15 cellular contexts compared by ENCODE assay signal in genomic region chr9:136679431-136679941, GRCh38. TPM values are rescaled to one million over a fixed set of nuclear protein-coding genes. Genes with fewer than 3 reads are reported as not detected.
A peak's percentile ranks its signal among the peaks of the same experiment; 100 is the strongest.
DNase-seq lines count a peak whose midpoint lies in the region; ATAC-seq lines count a peak whose summit lies in the region.
"Had no signal": no experiment of that assay in that cellular context is flagged by ENCODE, and none has a peak within 500 bp of the region (broad histone marks: within the 10 kb centered on the region; RNA-seq: fewer than 3 reads in every experiment).

No MANE protein-coding gene starts in this region.

- ATAC-seq in stimulated activated naive B cell treated with anti-CD40 and anti-IgM and Interleukin-4, amounts not matched to agents 10 μg/mL and 1 μg/mL and 100 μg/mL, for 72 hours (replicated peaks): no peak
- ATAC-seq: activated T-cell treated with anti-CD3 and anti-CD28 coated beads, Interleukin-2, amount 50 U/mL, for 72 hours; effector memory CD8-positive, alpha-beta T cell; T-cell had no signal

- H3K79me2 ChIP-seq in Karpas-422 (ENCODE audit: low read length): no peaks in the 10 kb centered on the region

- H4K20me1 ChIP-seq in Karpas-422 (ENCODE audit: insufficient read depth, low read depth, low read length): 0 out of 2 replicates have a peak, but pooled peaks cover 14% of the 10 kb centered on the region

- H3K9ac ChIP-seq in Karpas-422 (ENCODE audit: low read length): no peak overlapping the region

- no peaks in the 10 kb centered on the region for H3K9me3 Mint-ChIP-seq in activated naive CD4-positive, alpha-beta T cell treated with anti-CD3 and anti-CD28 coated beads, Interleukin-2, amount 10 ng/mL, durations not matched to agents 7 days and 5 days
- H3K9me3 Mint-ChIP-seq in stimulated activated naive B cell treated with anti-CD40 and anti-IgM and Interleukin-4, amounts not matched to agents 10 μg/mL and 1 μg/mL and 100 μg/mL, for 72 hours: no peaks in the 10 kb centered on the region
- H3K9me3 Mint-ChIP-seq: activated CD4-positive, alpha-beta T cell treated with anti-CD3 and anti-CD28 coated beads, Interleukin-2, amount 10 ng/mL, durations not matched to agents 24 days and 14 days; activated T-cell treated with anti-CD3 and anti-CD28 coated beads, Interleukin-2, amount 50 U/mL, for 72 hours; effector memory CD8-positive, alpha-beta T cell; T-cell had no signal

- H3K4me1 Mint-ChIP-seq in activated naive CD4-positive, alpha-beta T cell treated with anti-CD3 and anti-CD28 coated beads, Interleukin-2, amount 10 ng/mL, durations not matched to agents 7 days and 5 days: no peaks in the 10 kb centered on the region
- H3K4me1 Mint-ChIP-seq in stimulated activated naive B cell treated with anti-CD40 and anti-IgM and Interleukin-4, amounts not matched to agents 10 μg/mL and 1 μg/mL and 100 μg/mL, for 72 hours: peaks cover 7 to 10% of the 10 kb centered on the region in 2 donors
- H3K4me1 Mint-ChIP-seq: activated CD4-positive, alpha-beta T cell treated with anti-CD3 and anti-CD28 coated beads, Interleukin-2, amount 10 ng/mL, durations not matched to agents 24 days and 14 days; T-cell had no signal

- no peaks in the 10 kb centered on the region for H3K36me3 Mint-ChIP-seq in activated naive CD4-positive, alpha-beta T cell treated with anti-CD3 and anti-CD28 coated beads, Interleukin-2, amount 10 ng/mL, durations not matched to agents 7 days and 5 days
- peaks cover 0 to 3% of the 10 kb centered on the region in 2 donors for H3K36me3 Mint-ChIP-seq in stimulated activated naive B cell treated with anti-CD40 and anti-IgM and Interleukin-4, amounts not matched to agents 10 μg/mL and 1 μg/mL and 100 μg/mL, for 72 hours
- H3K36me3 Mint-ChIP-seq: T-cell had no signal

- no peak for DNase-seq in activated naive CD4-positive, alpha-beta T cell treated with anti-CD3 and anti-CD28 coated beads, Interleukin-2, amount 10 ng/mL, durations not matched to agents 7 days and 5 days
- no peak for DNase-seq in activated naive CD4-positive, alpha-beta T cell treated with anti-CD3 and anti-CD28 coated beads, Interleukin-2, amount 50 U/mL, for 16 hours
- DNase-seq in SIG-M5 (lab: John Stamatoyannopoulos, UW) (peak; percentile 37), head of caudate nucleus (peak in 31 of 42 donors; percentile 13 to 73 (median 41)), NCI-H187 (lab: John Stamatoyannopoulos, UW) (no peak), NCI-H1105 treated with DMSO at 0.1 percent for 48 hours (lab: John Stamatoyannopoulos, UW) (no peak), Karpas-422 (no peak)
- no peak for DNase-seq in stimulated activated naive B cell treated with anti-CD40 and anti-IgM and Interleukin-4, amounts not matched to agents 10 μg/mL and 1 μg/mL and 100 μg/mL, for 72 hours
- DNase-seq: activated CD4-positive, alpha-beta T cell treated with anti-CD3 and anti-CD28 coated beads, Interleukin-2, amount 10 ng/mL, durations not matched to agents 24 days and 14 days; activated T-cell treated with anti-CD3 and anti-CD28 coated beads, Interleukin-2, amount 50 U/mL, for 72 hours; DMS53; effector memory CD8-positive, alpha-beta T cell; T-cell; uterus had no signal

- CTCF ChIA-PET in activated naive CD4-positive, alpha-beta T cell treated with anti-CD3 and anti-CD28 coated beads, Interleukin-2, amount 10 ng/mL, durations not matched to agents 7 days and 5 days (lab: Charles Lee): no interaction called here

- H2AFZ ChIP-seq in Karpas-422 (ENCODE audit: low read length): no peak overlapping the region

- no peaks in the 10 kb centered on the region for H3K27me3 Mint-ChIP-seq in activated naive CD4-positive, alpha-beta T cell treated with anti-CD3 and anti-CD28 coated beads, Interleukin-2, amount 10 ng/mL, durations not matched to agents 7 days and 5 days
- H3K27me3 Mint-ChIP-seq in stimulated activated naive B cell treated with anti-CD40 and anti-IgM and Interleukin-4, amounts not matched to agents 10 μg/mL and 1 μg/mL and 100 μg/mL, for 72 hours: no peaks in the 10 kb centered on the region
- H3K27me3 Mint-ChIP-seq: activated CD4-positive, alpha-beta T cell treated with anti-CD3 and anti-CD28 coated beads, Interleukin-2, amount 10 ng/mL, durations not matched to agents 24 days and 14 days; effector memory CD8-positive, alpha-beta T cell; T-cell had no signal

- no peaks in the 10 kb centered on the region for H3K36me3 ChIP-seq in Karpas-422 (ENCODE audit: insufficient read depth, low read length)
- H3K36me3 ChIP-seq: uterus had no signal

- H3K4me3 Mint-ChIP-seq in activated naive CD4-positive, alpha-beta T cell treated with anti-CD3 and anti-CD28 coated beads, Interleukin-2, amount 10 ng/mL, durations not matched to agents 7 days and 5 days: no peak overlapping the region
- H3K4me3 Mint-ChIP-seq in stimulated activated naive B cell treated with anti-CD40 and anti-IgM and Interleukin-4, amounts not matched to agents 10 μg/mL and 1 μg/mL and 100 μg/mL, for 72 hours: no peak overlapping the region
- H3K4me3 Mint-ChIP-seq: activated CD4-positive, alpha-beta T cell treated with anti-CD3 and anti-CD28 coated beads, Interleukin-2, amount 10 ng/mL, durations not matched to agents 24 days and 14 days; activated T-cell treated with anti-CD3 and anti-CD28 coated beads, Interleukin-2, amount 50 U/mL, for 72 hours; effector memory CD8-positive, alpha-beta T cell; T-cell had no signal

- H3K4me2 ChIP-seq in Karpas-422 (ENCODE audit: low read depth, low read length, poor library complexity, severe bottlenecking): no peak overlapping the region

- intact Hi-C loops in head of caudate nucleus (cut with DNase I): no loop called here

- H3K9me3 ChIP-seq in Karpas-422 (ENCODE audit: low read length): no peaks in the 10 kb centered on the region
- H3K9me3 ChIP-seq: uterus had no signal

- H3K9me2 ChIP-seq in Karpas-422 (replicated peaks; ENCODE audit: insufficient read depth, low read length): no peaks in the 10 kb centered on the region

- no peak overlapping the region for H3K4me3 ChIP-seq in Karpas-422 (ENCODE audit: low read length)
- H3K4me3 ChIP-seq: uterus had no signal

- peak overlapping the region; percentile 24 for H3K27ac Mint-ChIP-seq in activated naive CD4-positive, alpha-beta T cell treated with anti-CD3 and anti-CD28 coated beads, Interleukin-2, amount 10 ng/mL, durations not matched to agents 7 days and 5 days
- peak overlapping the region; percentile 59 for H3K27ac Mint-ChIP-seq in stimulated activated naive B cell treated with anti-CD40 and anti-IgM and Interleukin-4, amounts not matched to agents 10 μg/mL and 1 μg/mL and 100 μg/mL, for 72 hours
- H3K27ac Mint-ChIP-seq: activated CD4-positive, alpha-beta T cell treated with anti-CD3 and anti-CD28 coated beads, Interleukin-2, amount 10 ng/mL, durations not matched to agents 24 days and 14 days; activated T-cell treated with anti-CD3 and anti-CD28 coated beads, Interleukin-2, amount 50 U/mL, for 72 hours had no signal

- H3K4me1 ChIP-seq in Karpas-422 (ENCODE audit: low read length): no peaks in the 10 kb centered on the region
- H3K4me1 ChIP-seq: uterus had no signal

- no peaks in the 10 kb centered on the region for H3K27me3 ChIP-seq in Karpas-422 (ENCODE audit: low read length)
- H3K27me3 ChIP-seq: uterus had no signal

- no peak overlapping the region for H3K27ac ChIP-seq in Karpas-422 (ENCODE audit: low read length)
- H3K27ac ChIP-seq: uterus had no signal

RNA-seq across cellular contexts. Expression of gene AGPAT2, which starts 7.8 kb away (rescaled TPM):
- 12.3 and 38.5 TPM in 2 replicates for total RNA-seq in Karpas-422 (2014; rRNA removed; shearing (Covaris generic); ENCODE audit: low replicate concordance)

RNA-seq across cellular contexts. Expression of gene EGFL7, which starts 16.8 kb away (rescaled TPM):
- total RNA-seq in Karpas-422 (2014; rRNA removed; shearing (Covaris generic); ENCODE audit: low replicate concordance): not detected in 2 replicates

RNA-seq across cellular contexts. Expression of gene DIPK1B, which starts 32.9 kb away (rescaled TPM):
- total RNA-seq in Karpas-422 (2014; rRNA removed; shearing (Covaris generic); ENCODE audit: low replicate concordance): not detected in 2 replicates
- total RNA-seq: osteoblast had no signal

Comparison
In these comparisons a context has a peak if more than half of its experiments do, and no peak if none do; other contexts are left out.
1. DNase-seq: peak in SIG-M5 (single experiment) and head of caudate nucleus (31 of 42); none in activated naive CD4-positive, alpha-beta T cell treated with anti-CD3 and anti-CD28 coated beads, Interleukin-2, amount 10 ng/mL, durations not matched to agents 7 days and 5 days (single experiment), activated naive CD4-positive, alpha-beta T cell treated with anti-CD3 and anti-CD28 coated beads, Interleukin-2, amount 50 U/mL, for 16 hours (single experiment), stimulated activated naive B cell treated with anti-CD40 and anti-IgM and Interleukin-4, amounts not matched to agents 10 μg/mL and 1 μg/mL and 100 μg/mL, for 72 hours (single experiment), NCI-H187 (0 of 2), NCI-H1105 treated with DMSO at 0.1 percent for 48 hours (single experiment) and Karpas-422 (single experiment).